Comparison of ENCODE assay signal across 1 cellular context in the genomic region with DNA sequence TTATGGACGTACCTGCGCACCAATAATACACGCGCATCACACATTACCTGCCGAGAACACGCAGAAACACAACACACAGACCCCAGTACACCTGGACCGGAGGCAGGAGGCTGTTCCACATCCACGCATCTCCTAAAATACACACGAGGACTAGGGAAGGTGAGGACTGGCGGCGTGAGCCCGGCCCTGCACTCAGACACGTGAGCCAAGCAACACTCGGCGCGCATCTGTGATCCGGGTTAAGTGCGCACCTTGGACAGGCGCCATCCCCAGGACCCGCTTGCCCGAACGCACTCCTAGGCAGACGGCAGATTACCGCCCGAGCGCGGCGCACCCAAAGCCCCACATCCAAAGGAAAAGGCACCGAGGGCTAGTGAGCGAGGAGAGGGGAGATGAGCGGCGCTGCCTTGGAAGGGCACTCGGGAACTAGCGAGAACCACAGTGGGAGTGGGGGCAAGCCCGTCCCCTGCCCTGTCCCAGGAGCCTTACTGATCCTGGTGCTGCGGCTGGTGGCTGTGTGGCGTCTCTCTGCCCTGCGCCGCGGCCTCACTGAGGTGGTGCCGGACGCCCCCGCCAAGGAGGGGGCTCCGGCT.
TF ChIP-seq lines count a peak whose summit lies in the region.

No MANE protein-coding gene starts in this region.

TF ChIP-seq in HepG2, 621 proteins besides CTCF, POLR2A, EP300 and RAD21 (continued from another document and continues in another):
- TF ChIP-seq, protein P1, sequence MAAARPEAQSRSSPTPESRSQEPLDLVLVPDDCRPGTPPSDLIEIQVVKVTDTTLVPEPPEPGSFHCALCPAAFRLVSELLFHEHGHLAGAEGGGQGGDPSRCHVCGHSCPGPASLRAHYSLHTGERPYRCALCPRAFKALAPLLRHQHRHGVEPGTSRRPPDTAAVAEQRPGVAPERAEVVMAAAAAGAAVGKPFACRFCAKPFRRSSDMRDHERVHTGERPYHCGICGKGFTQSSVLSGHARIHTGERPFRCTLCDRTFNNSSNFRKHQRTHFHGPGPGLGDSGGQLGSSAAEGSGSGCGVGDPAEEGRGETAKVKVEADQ (CRISPR knock-in tag; IDR thresholded peaks at IDR 0.05; ENCODE audit: borderline replicate concordance), result no peak
- TF ChIP-seq CBX2 (IDR thresholded peaks at IDR 0.05; ENCODE audit: low read depth, low read length) (no peak), CBX2 (CRISPR knock-in tag; IDR thresholded peaks at IDR 0.05; ENCODE audit: low read depth) (no peak), FOXK1 (CRISPR knock-in tag; IDR thresholded peaks at IDR 0.05; ENCODE audit: borderline replicate concordance, low read depth) (no peak), ZNF546 (CRISPR knock-in tag; conservative IDR thresholded peaks at IDR 0.05) (no peak), ZNF335 (CRISPR knock-in tag; IDR thresholded peaks at IDR 0.05) (no peak), RFX5 (IDR thresholded peaks at IDR 0.05; ENCODE audit: low read depth, low read length) (no peak), PLRG1 (conservative IDR thresholded peaks at IDR 0.05) (no peak), PHF20 (CRISPR knock-in tag; IDR thresholded peaks at IDR 0.05) (no peak), RFX3 (CRISPR knock-in tag; IDR thresholded peaks at IDR 0.05) (no peak), ZBTB38 (CRISPR knock-in tag; IDR thresholded peaks at IDR 0.05) (peak; percentile 57; the same call in 1 of the 2 replicates), SRSF9 (IDR thresholded peaks at IDR 0.05; ENCODE audit: borderline replicate concordance, insufficient read depth, low read depth, low read length, poor library complexity, severe bottlenecking) (no peak), KAT2B (IDR thresholded peaks at IDR 0.05; ENCODE audit: borderline replicate concordance, low read depth, low read length) (no peak), ZNF747 (CRISPR knock-in tag; IDR thresholded peaks at IDR 0.05; ENCODE audit: borderline replicate concordance) (no peak), ZNF878 (CRISPR knock-in tag; IDR thresholded peaks at IDR 0.05) (no peak), FLYWCH1 (CRISPR knock-in tag; IDR thresholded peaks at IDR 0.05) (no peak), ZNF619 (CRISPR knock-in tag; IDR thresholded peaks at IDR 0.05) (peak; percentile 88), ZNF124 (CRISPR knock-in tag; IDR thresholded peaks at IDR 0.05) (no peak), MATR3 (CRISPR knock-in tag; IDR thresholded peaks at IDR 0.05) (no peak), MTA1 (CRISPR knock-in tag; IDR thresholded peaks at IDR 0.05; ENCODE audit: borderline replicate concordance) (peak; percentile 18; the same call in 1 of the 2 replicates), TOPORS (CRISPR knock-in tag; IDR thresholded peaks at IDR 0.05) (no peak), FOXC1 (CRISPR knock-in tag; IDR thresholded peaks at IDR 0.05; ENCODE audit: borderline replicate concordance) (peak; percentile 77), HDAC6 (IDR thresholded peaks at IDR 0.05; ENCODE audit: low read depth, low read length) (no peak), ZNF121 (CRISPR knock-in tag; IDR thresholded peaks at IDR 0.05) (no peak), ZEB1 (IDR thresholded peaks at IDR 0.05; ENCODE audit: insufficient replicate concordance, low read depth) (no peak), ZBTB3 (CRISPR knock-in tag; IDR thresholded peaks at IDR 0.05; ENCODE audit: borderline replicate concordance, low read depth) (no peak; the same call in 1 of the 2 replicates), POLR2AphosphoS2 (IDR thresholded peaks at IDR 0.05; ENCODE audit: low read depth, low read length) (no peak), ZSCAN31 (CRISPR knock-in tag; IDR thresholded peaks at IDR 0.05; ENCODE audit: low read depth) (0 out of 2 replicates have a peak, but pooled peaks have one; percentile 13), XBP1 (CRISPR knock-in tag; IDR thresholded peaks at IDR 0.05) (no peak), ISX (CRISPR knock-in tag; conservative IDR thresholded peaks at IDR 0.05) (no peak), ZNF816 (CRISPR knock-in tag; IDR thresholded peaks at IDR 0.05; ENCODE audit: borderline replicate concordance) (no peak), ZNF24 (IDR thresholded peaks at IDR 0.05) (no peak), U2AF1 (optimal IDR thresholded peaks at IDR 0.05; ENCODE audit: low read depth, low read length) (no peak), SMYD3 (CRISPR knock-in tag; IDR thresholded peaks at IDR 0.05) (no peak), ZNF570 (CRISPR knock-in tag; IDR thresholded peaks at IDR 0.05; ENCODE audit: borderline replicate concordance) (no peak), RARA (CRISPR knock-in tag; IDR thresholded peaks at IDR 0.05) (no peak; the same call in 1 of the 2 replicates), SOX6 (IDR thresholded peaks at IDR 0.05) (no peak), SOX6 (CRISPR knock-in tag; IDR thresholded peaks at IDR 0.05) (no peak), KDM4B (CRISPR knock-in tag; IDR thresholded peaks at IDR 0.05) (0 out of 2 replicates have a peak, but pooled peaks have one; percentile 50), FOSL1 (CRISPR knock-in tag; IDR thresholded peaks at IDR 0.05; ENCODE audit: borderline replicate concordance) (no peak), GTF2F1 (IDR thresholded peaks at IDR 0.05; ENCODE audit: low read length) (no peak)
- TF ChIP-seq, protein P2, sequence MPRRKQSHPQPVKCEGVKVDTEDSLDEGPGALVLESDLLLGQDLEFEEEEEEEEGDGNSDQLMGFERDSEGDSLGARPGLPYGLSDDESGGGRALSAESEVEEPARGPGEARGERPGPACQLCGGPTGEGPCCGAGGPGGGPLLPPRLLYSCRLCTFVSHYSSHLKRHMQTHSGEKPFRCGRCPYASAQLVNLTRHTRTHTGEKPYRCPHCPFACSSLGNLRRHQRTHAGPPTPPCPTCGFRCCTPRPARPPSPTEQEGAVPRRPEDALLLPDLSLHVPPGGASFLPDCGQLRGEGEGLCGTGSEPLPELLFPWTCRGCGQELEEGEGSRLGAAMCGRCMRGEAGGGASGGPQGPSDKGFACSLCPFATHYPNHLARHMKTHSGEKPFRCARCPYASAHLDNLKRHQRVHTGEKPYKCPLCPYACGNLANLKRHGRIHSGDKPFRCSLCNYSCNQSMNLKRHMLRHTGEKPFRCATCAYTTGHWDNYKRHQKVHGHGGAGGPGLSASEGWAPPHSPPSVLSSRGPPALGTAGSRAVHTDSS (CRISPR knock-in tag; conservative IDR thresholded peaks at IDR 0.05), result no peak
- TF ChIP-seq, protein P3, sequence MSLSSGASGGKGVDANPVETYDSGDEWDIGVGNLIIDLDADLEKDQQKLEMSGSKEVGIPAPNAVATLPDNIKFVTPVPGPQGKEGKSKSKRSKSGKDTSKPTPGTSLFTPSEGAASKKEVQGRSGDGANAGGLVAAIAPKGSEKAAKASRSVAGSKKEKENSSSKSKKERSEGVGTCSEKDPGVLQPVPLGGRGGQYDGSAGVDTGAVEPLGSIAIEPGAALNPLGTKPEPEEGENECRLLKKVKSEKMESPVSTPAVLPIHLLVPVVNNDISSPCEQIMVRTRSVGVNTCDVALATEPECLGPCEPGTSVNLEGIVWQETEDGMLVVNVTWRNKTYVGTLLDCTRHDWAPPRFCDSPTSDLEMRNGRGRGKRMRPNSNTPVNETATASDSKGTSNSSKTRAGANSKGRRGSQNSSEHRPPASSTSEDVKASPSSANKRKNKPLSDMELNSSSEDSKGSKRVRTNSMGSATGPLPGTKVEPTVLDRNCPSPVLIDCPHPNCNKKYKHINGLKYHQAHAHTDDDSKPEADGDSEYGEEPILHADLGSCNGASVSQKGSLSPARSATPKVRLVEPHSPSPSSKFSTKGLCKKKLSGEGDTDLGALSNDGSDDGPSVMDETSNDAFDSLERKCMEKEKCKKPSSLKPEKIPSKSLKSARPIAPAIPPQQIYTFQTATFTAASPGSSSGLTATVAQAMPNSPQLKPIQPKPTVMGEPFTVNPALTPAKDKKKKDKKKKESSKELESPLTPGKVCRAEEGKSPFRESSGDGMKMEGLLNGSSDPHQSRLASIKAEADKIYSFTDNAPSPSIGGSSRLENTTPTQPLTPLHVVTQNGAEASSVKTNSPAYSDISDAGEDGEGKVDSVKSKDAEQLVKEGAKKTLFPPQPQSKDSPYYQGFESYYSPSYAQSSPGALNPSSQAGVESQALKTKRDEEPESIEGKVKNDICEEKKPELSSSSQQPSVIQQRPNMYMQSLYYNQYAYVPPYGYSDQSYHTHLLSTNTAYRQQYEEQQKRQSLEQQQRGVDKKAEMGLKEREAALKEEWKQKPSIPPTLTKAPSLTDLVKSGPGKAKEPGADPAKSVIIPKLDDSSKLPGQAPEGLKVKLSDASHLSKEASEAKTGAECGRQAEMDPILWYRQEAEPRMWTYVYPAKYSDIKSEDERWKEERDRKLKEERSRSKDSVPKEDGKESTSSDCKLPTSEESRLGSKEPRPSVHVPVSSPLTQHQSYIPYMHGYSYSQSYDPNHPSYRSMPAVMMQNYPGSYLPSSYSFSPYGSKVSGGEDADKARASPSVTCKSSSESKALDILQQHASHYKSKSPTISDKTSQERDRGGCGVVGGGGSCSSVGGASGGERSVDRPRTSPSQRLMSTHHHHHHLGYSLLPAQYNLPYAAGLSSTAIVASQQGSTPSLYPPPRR (CRISPR knock-in tag; IDR thresholded peaks at IDR 0.05; ENCODE audit: borderline replicate concordance), result no peak
- TF ChIP-seq, protein P4, sequence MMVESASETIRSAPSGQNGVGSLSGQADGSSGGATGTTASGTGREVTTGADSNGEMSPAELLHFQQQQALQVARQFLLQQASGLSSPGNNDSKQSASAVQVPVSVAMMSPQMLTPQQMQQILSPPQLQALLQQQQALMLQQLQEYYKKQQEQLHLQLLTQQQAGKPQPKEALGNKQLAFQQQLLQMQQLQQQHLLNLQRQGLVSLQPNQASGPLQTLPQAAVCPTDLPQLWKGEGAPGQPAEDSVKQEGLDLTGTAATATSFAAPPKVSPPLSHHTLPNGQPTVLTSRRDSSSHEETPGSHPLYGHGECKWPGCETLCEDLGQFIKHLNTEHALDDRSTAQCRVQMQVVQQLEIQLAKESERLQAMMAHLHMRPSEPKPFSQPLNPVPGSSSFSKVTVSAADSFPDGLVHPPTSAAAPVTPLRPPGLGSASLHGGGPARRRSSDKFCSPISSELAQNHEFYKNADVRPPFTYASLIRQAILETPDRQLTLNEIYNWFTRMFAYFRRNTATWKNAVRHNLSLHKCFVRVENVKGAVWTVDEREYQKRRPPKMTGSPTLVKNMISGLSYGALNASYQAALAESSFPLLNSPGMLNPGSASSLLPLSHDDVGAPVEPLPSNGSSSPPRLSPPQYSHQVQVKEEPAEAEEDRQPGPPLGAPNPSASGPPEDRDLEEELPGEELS (CRISPR knock-in tag; IDR thresholded peaks at IDR 0.05), result no peak
- TF ChIP-seq, protein P5, sequence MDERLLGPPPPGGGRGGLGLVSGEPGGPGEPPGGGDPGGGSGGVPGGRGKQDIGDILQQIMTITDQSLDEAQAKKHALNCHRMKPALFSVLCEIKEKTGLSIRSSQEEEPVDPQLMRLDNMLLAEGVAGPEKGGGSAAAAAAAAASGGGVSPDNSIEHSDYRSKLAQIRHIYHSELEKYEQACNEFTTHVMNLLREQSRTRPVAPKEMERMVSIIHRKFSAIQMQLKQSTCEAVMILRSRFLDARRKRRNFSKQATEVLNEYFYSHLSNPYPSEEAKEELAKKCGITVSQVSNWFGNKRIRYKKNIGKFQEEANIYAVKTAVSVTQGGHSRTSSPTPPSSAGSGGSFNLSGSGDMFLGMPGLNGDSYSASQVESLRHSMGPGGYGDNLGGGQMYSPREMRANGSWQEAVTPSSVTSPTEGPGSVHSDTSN (CRISPR knock-in tag; IDR thresholded peaks at IDR 0.05), result no peak
- TF ChIP-seq, protein P6, sequence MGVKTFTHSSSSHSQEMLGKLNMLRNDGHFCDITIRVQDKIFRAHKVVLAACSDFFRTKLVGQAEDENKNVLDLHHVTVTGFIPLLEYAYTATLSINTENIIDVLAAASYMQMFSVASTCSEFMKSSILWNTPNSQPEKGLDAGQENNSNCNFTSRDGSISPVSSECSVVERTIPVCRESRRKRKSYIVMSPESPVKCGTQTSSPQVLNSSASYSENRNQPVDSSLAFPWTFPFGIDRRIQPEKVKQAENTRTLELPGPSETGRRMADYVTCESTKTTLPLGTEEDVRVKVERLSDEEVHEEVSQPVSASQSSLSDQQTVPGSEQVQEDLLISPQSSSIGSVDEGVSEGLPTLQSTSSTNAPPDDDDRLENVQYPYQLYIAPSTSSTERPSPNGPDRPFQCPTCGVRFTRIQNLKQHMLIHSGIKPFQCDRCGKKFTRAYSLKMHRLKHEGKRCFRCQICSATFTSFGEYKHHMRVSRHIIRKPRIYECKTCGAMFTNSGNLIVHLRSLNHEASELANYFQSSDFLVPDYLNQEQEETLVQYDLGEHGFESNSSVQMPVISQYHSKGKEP (CRISPR knock-in tag; IDR thresholded peaks at IDR 0.05), result no peak
- TF ChIP-seq, protein P7, sequence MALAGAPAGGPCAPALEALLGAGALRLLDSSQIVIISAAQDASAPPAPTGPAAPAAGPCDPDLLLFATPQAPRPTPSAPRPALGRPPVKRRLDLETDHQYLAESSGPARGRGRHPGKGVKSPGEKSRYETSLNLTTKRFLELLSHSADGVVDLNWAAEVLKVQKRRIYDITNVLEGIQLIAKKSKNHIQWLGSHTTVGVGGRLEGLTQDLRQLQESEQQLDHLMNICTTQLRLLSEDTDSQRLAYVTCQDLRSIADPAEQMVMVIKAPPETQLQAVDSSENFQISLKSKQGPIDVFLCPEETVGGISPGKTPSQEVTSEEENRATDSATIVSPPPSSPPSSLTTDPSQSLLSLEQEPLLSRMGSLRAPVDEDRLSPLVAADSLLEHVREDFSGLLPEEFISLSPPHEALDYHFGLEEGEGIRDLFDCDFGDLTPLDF (CRISPR knock-in tag; IDR thresholded peaks at IDR 0.05), result no peak
- TF ChIP-seq, protein P8, sequence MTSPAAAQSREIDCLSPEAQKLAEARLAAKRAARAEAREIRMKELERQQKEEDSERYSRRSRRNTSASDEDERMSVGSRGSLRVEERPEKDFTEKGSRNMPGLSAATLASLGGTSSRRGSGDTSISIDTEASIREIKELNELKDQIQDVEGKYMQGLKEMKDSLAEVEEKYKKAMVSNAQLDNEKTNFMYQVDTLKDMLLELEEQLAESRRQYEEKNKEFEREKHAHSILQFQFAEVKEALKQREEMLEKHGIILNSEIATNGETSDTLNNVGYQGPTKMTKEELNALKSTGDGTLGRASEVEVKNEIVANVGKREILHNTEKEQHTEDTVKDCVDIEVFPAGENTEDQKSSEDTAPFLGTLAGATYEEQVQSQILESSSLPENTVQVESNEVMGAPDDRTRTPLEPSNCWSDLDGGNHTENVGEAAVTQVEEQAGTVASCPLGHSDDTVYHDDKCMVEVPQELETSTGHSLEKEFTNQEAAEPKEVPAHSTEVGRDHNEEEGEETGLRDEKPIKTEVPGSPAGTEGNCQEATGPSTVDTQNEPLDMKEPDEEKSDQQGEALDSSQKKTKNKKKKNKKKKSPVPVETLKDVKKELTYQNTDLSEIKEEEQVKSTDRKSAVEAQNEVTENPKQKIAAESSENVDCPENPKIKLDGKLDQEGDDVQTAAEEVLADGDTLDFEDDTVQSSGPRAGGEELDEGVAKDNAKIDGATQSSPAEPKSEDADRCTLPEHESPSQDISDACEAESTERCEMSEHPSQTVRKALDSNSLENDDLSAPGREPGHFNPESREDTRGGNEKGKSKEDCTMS (CRISPR knock-in tag; conservative IDR thresholded peaks at IDR 0.05), result no peak
- TF ChIP-seq, protein P9, sequence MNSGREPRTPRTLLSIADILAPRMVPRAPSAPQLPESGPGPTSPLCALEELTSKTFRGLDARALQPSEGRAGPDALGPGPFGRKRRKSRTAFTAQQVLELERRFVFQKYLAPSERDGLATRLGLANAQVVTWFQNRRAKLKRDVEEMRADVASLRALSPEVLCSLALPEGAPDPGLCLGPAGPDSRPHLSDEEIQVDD (CRISPR knock-in tag; IDR thresholded peaks at IDR 0.05; ENCODE audit: borderline replicate concordance), result peak; percentile 31; the same call in 1 of the 2 replicates
